ENCODE assay signal across 1 cellular context in the genomic region with DNA sequence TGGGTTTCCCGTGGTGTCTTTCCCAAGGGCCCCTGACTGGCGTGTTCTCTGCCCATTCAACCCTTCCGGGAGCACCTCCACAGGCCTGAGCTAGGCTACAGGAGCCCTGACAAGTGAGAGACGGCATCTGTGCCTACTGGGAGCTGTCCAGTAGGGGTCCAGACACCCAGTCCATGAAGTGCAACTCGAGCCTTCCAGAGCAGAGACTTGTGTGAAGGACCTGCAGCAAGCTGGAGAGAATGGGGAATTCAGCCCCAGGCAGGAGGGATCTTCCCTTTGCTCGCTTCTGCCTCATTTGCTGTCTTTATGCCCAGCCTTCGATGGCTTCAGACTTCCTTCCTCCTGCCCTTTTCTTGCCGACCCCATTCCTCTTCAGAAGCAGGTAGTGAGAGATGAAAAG.
TF ChIP-seq lines count a peak whose summit lies in the region.

No MANE protein-coding gene starts in this region.

TF ChIP-seq in H1, 55 proteins besides CTCF, POLR2A, EP300 and RAD21:
- no peak for TF ChIP-seq RBBP5 (IDR thresholded peaks at IDR 0.05; ENCODE audit: borderline replicate concordance, low read depth, low read length)
- TF ChIP-seq HDAC2 (IDR thresholded peaks at IDR 0.05; ENCODE audit: borderline replicate concordance in 1 of 2, low read depth in 2 of 2, low read length in 2 of 2): no peak
- TF ChIP-seq ZNF274 (IDR thresholded peaks at IDR 0.05; ENCODE audit: borderline replicate concordance, extremely low read depth, low read length): no peak
- no peak for TF ChIP-seq MAFK (IDR thresholded peaks at IDR 0.05; ENCODE audit: low read depth, low read length)
- TF ChIP-seq RFX5 (IDR thresholded peaks at IDR 0.05; ENCODE audit: borderline replicate concordance, low read depth, low read length): no peak
- no peak for TF ChIP-seq RNF2 (IDR thresholded peaks at IDR 0.05; ENCODE audit: borderline replicate concordance, low read depth, low read length, missing control alignments, poor library complexity, severe bottlenecking)
- no peak for TF ChIP-seq TAF1 (IDR thresholded peaks at IDR 0.05; ENCODE audit: low read depth, low read length)
- TF ChIP-seq NANOG (IDR thresholded peaks at IDR 0.05; ENCODE audit: insufficient read depth, low read depth, low read length, poor library complexity, severe bottlenecking): no peak
- TF ChIP-seq CREB1 (IDR thresholded peaks at IDR 0.05): no peak
TF ChIP-seq in H1: peak in this region for 0.
